29 cellular contexts compared by ENCODE assay signal in the genomic region with DNA sequence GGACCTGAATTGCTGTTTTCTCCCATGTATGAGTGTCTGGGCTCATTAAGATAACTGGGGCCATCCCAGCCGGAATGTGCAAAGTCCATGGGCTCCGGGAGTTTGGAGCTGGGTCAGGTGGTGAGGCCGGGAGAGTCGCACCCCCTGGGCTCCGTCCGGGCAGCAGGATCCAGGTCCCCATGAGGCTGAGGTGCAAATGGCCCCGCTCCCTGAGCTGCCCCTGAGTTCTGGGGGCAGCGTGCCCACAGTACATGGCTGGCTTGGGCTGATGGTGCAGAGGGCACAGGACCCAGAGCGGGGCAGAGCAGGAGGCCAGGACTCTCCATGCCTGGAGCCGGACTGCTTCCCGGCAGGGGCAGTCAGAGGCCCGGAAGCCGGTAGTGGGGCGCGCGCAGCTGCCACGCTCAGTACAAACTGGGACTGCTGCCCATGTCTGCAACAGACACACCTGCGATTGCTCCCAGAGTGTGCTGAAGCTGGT.
DNase-seq lines count a peak whose midpoint lies in the region; ATAC-seq and TF ChIP-seq lines count a peak whose summit lies in the region.
"Had no signal": no experiment of that assay in that cellular context is flagged by ENCODE, and none has a peak within 500 bp of the region (broad histone marks: within the 10 kb centered on the region; RNA-seq: fewer than 3 reads in every experiment).

No MANE protein-coding gene starts in this region.

- H3K56ac ChIP-seq in H9 (ENCODE audit: insufficient read length, low read depth, low read length) = no peak overlapping the region

- H3K14ac ChIP-seq in H9 (ENCODE audit: insufficient read depth, low read length) = no peak overlapping the region

- H4K91ac ChIP-seq in H9 (ENCODE audit: insufficient read length, low read depth, low read length) = no peak overlapping the region

- H3K4me1 ChIP-seq in H9 (ENCODE audit: insufficient read depth, low read length) = no peaks in the 10 kb centered on the region; the same call in 1 of the 2 replicates
- H3K4me1 ChIP-seq in ascending aorta = peaks cover 5 to 29% of the 10 kb centered on the region in 2 donors
- peaks cover 18% of the 10 kb centered on the region for H3K4me1 ChIP-seq in hepatocyte (ENCODE audit: insufficient read depth)
- peaks cover 17% of the 10 kb centered on the region for H3K4me1 ChIP-seq in rectal smooth muscle tissue (ENCODE audit: control insufficient read depth, insufficient read depth, low read length)
- peaks cover 14 to 69% of the 10 kb centered on the region in 2 experiments for H3K4me1 ChIP-seq in SK-N-SH (ENCODE audit: control insufficient read depth in 1 of 2, insufficient read depth in 2 of 2, low read depth in 1 of 2, low read length in 1 of 2)

- H3K23ac ChIP-seq in H9 (ENCODE audit: insufficient read length, low read depth, low read length) = no peak overlapping the region

- H3K9me2 ChIP-seq in hepatocyte (replicated peaks; ENCODE audit: insufficient read depth) (no peaks in the 10 kb centered on the region), SK-N-SH (no peaks in the 10 kb centered on the region)

- no peaks in the 10 kb centered on the region for H3K23me2 ChIP-seq in H9 (ENCODE audit: insufficient read length, low read depth, low read length, poor library complexity, severe bottlenecking)

- H3K36me3 Mint-ChIP-seq in H9 (ENCODE audit: insufficient read depth in 1 of 3, low read depth in 3 of 3) = peaks cover 6 to 17% (median 13%) of the 10 kb centered on the region in 3 experiments
- H3K36me3 Mint-ChIP-seq in activated T-helper 1 cell treated with anti-CD3 and anti-CD28 coated beads, Interleukin-12 subunit alpha, Interleukin-12 subunit beta, Interleukin-2, Interleukin-4 antibody, amounts not matched to agents 30 ng/mL and 10 ng/mL and 1 ng/mL, durations not matched to agents 14 hours and 24 hours and 36 hours (ENCODE audit: low read depth) = peaks cover 14% of the 10 kb centered on the region

- H3K79me2 ChIP-seq in H9 (ENCODE audit: insufficient read depth, low read length) (no peaks in the 10 kb centered on the region), hepatocyte (peaks cover 4% of the 10 kb centered on the region), SK-N-SH (ENCODE audit: insufficient read depth) (no peaks in the 10 kb centered on the region)

- TF ChIP-seq EP300 in SK-N-SH (IDR thresholded peaks at IDR 0.05; ENCODE audit: borderline replicate concordance in 1 of 2, low read depth in 1 of 2, low read length in 1 of 2) = no peak

- no peak overlapping the region for H3T11ph ChIP-seq in H9 (ENCODE audit: low read length)

- peak overlapping the region in 2 of 3 experiments; percentile 40 to 57; a peak in 3 of 7 replicates for H3K27ac Mint-ChIP-seq in H9
- no peak overlapping the region for H3K27ac Mint-ChIP-seq in activated T-helper 1 cell treated with anti-CD3 and anti-CD28 coated beads, Interleukin-12 subunit alpha, Interleukin-12 subunit beta, Interleukin-2, Interleukin-4 antibody, amounts not matched to agents 30 ng/mL and 10 ng/mL and 1 ng/mL, durations not matched to agents 14 hours and 24 hours and 36 hours
- H3K27ac Mint-ChIP-seq: activated B cell treated with CpG ODN at 0.5 μM for 24 hours; activated CD4-positive, alpha-beta T cell treated with anti-CD3 and anti-CD28 coated beads, Interleukin-2, amount 10 ng/mL, durations not matched to agents 7 days and 5 days; B cell; CD4-positive, alpha-beta memory T cell; nephron progenitor cell had no signal

- H2AK5ac ChIP-seq in H9 (ENCODE audit: insufficient read length, low read length) = no peak overlapping the region

- H3K4me3 ChIP-seq in ascending aorta (no peak overlapping the region), hepatocyte (no peak overlapping the region), rectal smooth muscle tissue (ENCODE audit: low read length) (no peak overlapping the region), SK-N-SH (ENCODE audit: low read depth in 2 of 2, low read length in 1 of 2) (no peak overlapping the region)
- H3K4me3 ChIP-seq: esophagus muscularis mucosa, heart right ventricle, ovary, stomach, transverse colon had no signal

- H3K4me1 Mint-ChIP-seq in H9 = peaks cover 6 to 15% of the 10 kb centered on the region in 2 experiments
- no peaks in the 10 kb centered on the region for H3K4me1 Mint-ChIP-seq in activated T-helper 1 cell treated with anti-CD3 and anti-CD28 coated beads, Interleukin-12 subunit alpha, Interleukin-12 subunit beta, Interleukin-2, Interleukin-4 antibody, amounts not matched to agents 30 ng/mL and 10 ng/mL and 1 ng/mL, durations not matched to agents 14 hours and 24 hours and 36 hours (ENCODE audit: low read depth)
- H3K4me1 Mint-ChIP-seq: activated B cell treated with CpG ODN at 0.5 μM for 24 hours; activated CD4-positive, alpha-beta T cell treated with anti-CD3 and anti-CD28 coated beads, Interleukin-2, amount 10 ng/mL, durations not matched to agents 7 days and 5 days; B cell; CD4-positive, alpha-beta memory T cell; central memory CD8-positive, alpha-beta T cell had no signal

- no peaks in the 10 kb centered on the region for H3K27me3 Mint-ChIP-seq in H9 (ENCODE audit: low read depth)
- no peaks in the 10 kb centered on the region for H3K27me3 Mint-ChIP-seq in activated T-helper 1 cell treated with anti-CD3 and anti-CD28 coated beads, Interleukin-12 subunit alpha, Interleukin-12 subunit beta, Interleukin-2, Interleukin-4 antibody, amounts not matched to agents 30 ng/mL and 10 ng/mL and 1 ng/mL, durations not matched to agents 14 hours and 24 hours and 36 hours (ENCODE audit: insufficient read depth)
- H3K27me3 Mint-ChIP-seq: activated B cell treated with CpG ODN at 0.5 μM for 24 hours; activated CD4-positive, alpha-beta T cell treated with anti-CD3 and anti-CD28 coated beads, Interleukin-2, amount 10 ng/mL, durations not matched to agents 7 days and 5 days; B cell; CD4-positive, alpha-beta memory T cell; central memory CD8-positive, alpha-beta T cell had no signal

- H3K9ac ChIP-seq in H9 (ENCODE audit: extremely low read depth, insufficient read length, low read length) = no peak overlapping the region
- no peak overlapping the region for H3K9ac ChIP-seq in rectal smooth muscle tissue (ENCODE audit: low read length)
- no peak overlapping the region for H3K9ac ChIP-seq in SK-N-SH

- H3K9me3 ChIP-seq in H9 (ENCODE audit: control insufficient read depth, low read depth, low read length) (peaks cover under 1% of the 10 kb centered on the region), ascending aorta (peaks cover 1 to 4% of the 10 kb centered on the region in 2 donors), hepatocyte (ENCODE audit: low read depth) (peaks cover 5% of the 10 kb centered on the region), SK-N-SH (no peaks in the 10 kb centered on the region)
- H3K9me3 ChIP-seq: ovary had no signal

- no peak overlapping the region for H2BK5ac ChIP-seq in H9 (ENCODE audit: insufficient read length, low read length)

- H3K4me3 Mint-ChIP-seq in H9 = no peak overlapping the region
- no peak overlapping the region for H3K4me3 Mint-ChIP-seq in activated T-helper 1 cell treated with anti-CD3 and anti-CD28 coated beads, Interleukin-12 subunit alpha, Interleukin-12 subunit beta, Interleukin-2, Interleukin-4 antibody, amounts not matched to agents 30 ng/mL and 10 ng/mL and 1 ng/mL, durations not matched to agents 14 hours and 24 hours and 36 hours
- H3K4me3 Mint-ChIP-seq: activated B cell treated with CpG ODN at 0.5 μM for 24 hours; activated CD4-positive, alpha-beta T cell treated with anti-CD3 and anti-CD28 coated beads, Interleukin-2, amount 10 ng/mL, durations not matched to agents 7 days and 5 days; B cell; CD4-positive, alpha-beta memory T cell; central memory CD8-positive, alpha-beta T cell; nephron progenitor cell had no signal

- H3K4ac ChIP-seq in H9 (ENCODE audit: low read depth, low read length) = no peak overlapping the region

- WGBS in H9 (ENCODE audit: extremely low coverage, insufficient read length, low lambda C conversion rate) = no CpG with 5 or more reads among the region's 18 CpGs
- WGBS in hepatocyte (ENCODE audit: low lambda C conversion rate, missing lambda C conversion rate) = 88% methylated on average over 18 of the region's 18 CpGs
- 93% methylated on average over 6 of the region's 18 CpGs for WGBS in SK-N-SH (ENCODE audit: low lambda C conversion rate)

- H2AFZ ChIP-seq in H9 (ENCODE audit: low read length) (no peak overlapping the region), hepatocyte (no peak overlapping the region), SK-N-SH (ENCODE audit: low read depth) (no peak overlapping the region)

- H3K4me2 ChIP-seq in H9 (ENCODE audit: insufficient read depth, insufficient read length, low read length) (no peak overlapping the region), hepatocyte (peak overlapping the region; percentile 58), SK-N-SH (no peak overlapping the region)

- H3F3A ChIP-seq in SK-N-SH (replicated peaks; ENCODE audit: insufficient read depth) = no peaks in the 10 kb centered on the region

- no peak for ATAC-seq in HG03565 (IDR thresholded peaks at IDR 0.05; ENCODE audit: unreplicated experiment)

- H3K18ac ChIP-seq in H9 (ENCODE audit: insufficient read length, low read depth, low read length) = no peak overlapping the region

- H3K27ac ChIP-seq in H9 (ENCODE audit: insufficient read length, low read depth, low read length) (no peak overlapping the region), ascending aorta (peak overlapping the region; percentile 58 to 72), hepatocyte (peak overlapping the region; percentile 43), rectal smooth muscle tissue (ENCODE audit: low read depth, low read length) (peak overlapping the region; percentile 27), SK-N-SH (ENCODE audit: low read depth in 2 of 2, low read length in 1 of 2) (no peak overlapping the region)
- H3K27ac ChIP-seq: esophagus muscularis mucosa, ovary had no signal

- no peak overlapping the region for H2BK20ac ChIP-seq in H9 (ENCODE audit: low read depth, low read length, poor library complexity, severe bottlenecking)

- no peak overlapping the region for H2BK120ac ChIP-seq in H9 (ENCODE audit: low read depth, low read length, poor library complexity, severe bottlenecking)

- no peak overlapping the region for H4K5ac ChIP-seq in H9 (ENCODE audit: insufficient read length, low read depth, low read length)

- H3K36me3 ChIP-seq in ascending aorta (peaks cover 9 to 12% of the 10 kb centered on the region in 2 donors), hepatocyte (replicated peaks; ENCODE audit: insufficient read depth, low read depth) (no peaks in the 10 kb centered on the region), rectal smooth muscle tissue (ENCODE audit: control insufficient read depth, insufficient read depth, low read length) (peaks cover 3% of the 10 kb centered on the region), SK-N-SH (replicated peaks in 1 of 2; ENCODE audit: control insufficient read depth in 1 of 2, insufficient read depth in 2 of 2, low read length in 1 of 2) (peaks cover 4 to 8% of the 10 kb centered on the region in 2 experiments)
- H3K36me3 ChIP-seq: ovary had no signal

- TF ChIP-seq RAD21 in SK-N-SH (IDR thresholded peaks at IDR 0.05; ENCODE audit: low read length) = no peak

- DNase-seq in H9 = no peak
- no peak for DNase-seq in ascending aorta (ENCODE audit: low spot score in 2 of 2)
- DNase-seq in hepatocyte (ENCODE audit: low spot score) = peak; percentile 45
- no peak for DNase-seq in activated effector memory CD4-positive, alpha-beta T cell treated with anti-CD3 and anti-CD28 coated beads, Interleukin-2, amount 50 U/mL, for 16 hours
- DNase-seq in activated T-helper 1 cell treated with anti-CD3 and anti-CD28 coated beads, Interleukin-12 subunit alpha, Interleukin-12 subunit beta, Interleukin-2, Interleukin-4 antibody, amounts not matched to agents 30 ng/mL and 10 ng/mL and 1 ng/mL, durations not matched to agents 14 hours and 24 hours and 36 hours (ENCODE audit: low spot score) = no peak
- no peak for DNase-seq in SK-N-SH
- DNase-seq: ACHN; activated B cell treated with CpG ODN at 0.5 μM for 24 hours; activated CD4-positive, alpha-beta T cell treated with anti-CD3 and anti-CD28 coated beads, Interleukin-2, amount 10 ng/mL, durations not matched to agents 7 days and 5 days; activated gamma-delta T cell; activated T-cell treated with anti-CD3 and anti-CD28 coated beads, Interleukin-2, amount 50 U/mL, for 1 hour; GOT3; heart right ventricle; Karpas-422; MV-4-11; NCI-H2107; NCI-H82; nephron progenitor cell; ovary; stimulated activated CD4-positive, alpha-beta T cell treated with anti-CD3 and anti-CD28 coated beads, Interleukin-12 subunit alpha, Interleukin-12 subunit beta, amount 100 ng/mL, for 4 hours; stimulated activated CD4-positive, alpha-beta T cell treated with anti-CD3 and anti-CD28 coated beads, Interleukin-2, amount 100 ng/mL, for 48 hours; stomach; transverse colon had no signal

- H3K79me1 ChIP-seq in H9 (ENCODE audit: insufficient read depth, low read depth, low read length, poor library complexity, severe bottlenecking) = no peaks in the 10 kb centered on the region

- H2BK15ac ChIP-seq in H9 (ENCODE audit: low read depth, low read length) = no peak overlapping the region

- CTCF ChIA-PET in SK-N-SH (lab: Yijun Ruan, JAX) = interaction anchor here (0.8 to 3.3 kb wide), 6 partner anchors 9 to 59 kb away, joined by 3 to 15 read pairs (median 3); no protein-coding TSS in a partner anchor

- H3K9me3 Mint-ChIP-seq in H9 = peaks cover 8% of the 10 kb centered on the region in 2 experiments
- peaks cover 12% of the 10 kb centered on the region for H3K9me3 Mint-ChIP-seq in activated T-helper 1 cell treated with anti-CD3 and anti-CD28 coated beads, Interleukin-12 subunit alpha, Interleukin-12 subunit beta, Interleukin-2, Interleukin-4 antibody, amounts not matched to agents 30 ng/mL and 10 ng/mL and 1 ng/mL, durations not matched to agents 14 hours and 24 hours and 36 hours

- H3K27me3 ChIP-seq in H9 (ENCODE audit: insufficient read depth, low read length) (no peaks in the 10 kb centered on the region), ascending aorta (no peaks in the 10 kb centered on the region), hepatocyte (no peaks in the 10 kb centered on the region), rectal smooth muscle tissue (ENCODE audit: control insufficient read depth, insufficient read depth, low read length) (no peaks in the 10 kb centered on the region), SK-N-SH (ENCODE audit: insufficient read depth) (no peaks in the 10 kb centered on the region)
- H3K27me3 ChIP-seq: esophagus muscularis mucosa, heart right ventricle, ovary, stomach, transverse colon had no signal

- POLR2A ChIA-PET in SK-N-SH (lab: Yijun Ruan, JAX) = no interaction called here

- TF ChIP-seq CTCF in H9 (conservative IDR thresholded peaks at IDR 0.05) = no peak
- TF ChIP-seq CTCF in ascending aorta (IDR thresholded peaks at IDR 0.05) = no peak
- TF ChIP-seq CTCF in hepatocyte (IDR thresholded peaks at IDR 0.05; ENCODE audit: poor library complexity) = no peak
- no peak for TF ChIP-seq CTCF in SK-N-SH (IDR thresholded peaks at IDR 0.05)

- H4K20me1 ChIP-seq in H9 (ENCODE audit: control insufficient read depth, insufficient read depth, insufficient read length) = no peaks in the 10 kb centered on the region
- no peaks in the 10 kb centered on the region for H4K20me1 ChIP-seq in hepatocyte (ENCODE audit: insufficient read depth, poor library complexity, severe bottlenecking)
- 0 out of 2 replicates have a peak, but pooled peaks cover 4% of the 10 kb centered on the region for H4K20me1 ChIP-seq in SK-N-SH (ENCODE audit: insufficient read depth)

- H2BK12ac ChIP-seq in H9 (ENCODE audit: insufficient read length, low read depth, low read length) = no peak overlapping the region

- intact Hi-C loops in ascending aorta (cut with DNase I) = no loop called here
- intact Hi-C loops in activated T-helper 1 cell treated with anti-CD3 and anti-CD28 coated beads, Interleukin-12 subunit alpha, Interleukin-12 subunit beta, Interleukin-2, Interleukin-4 antibody, amounts not matched to agents 30 ng/mL and 10 ng/mL and 1 ng/mL, durations not matched to agents 14 hours and 24 hours and 36 hours (cut with micrococcal nuclease) = no loop called here

- H4K8ac ChIP-seq in H9 (replicated peaks; ENCODE audit: insufficient read length, low read depth, low read length) = no peak overlapping the region

Comparison
In these comparisons a context has a peak if more than half of its experiments do, and no peak if none do; other contexts are left out.
1. H3K27ac ChIP-seq: peak in ascending aorta (2 of 2), hepatocyte (single experiment) and rectal smooth muscle tissue (single experiment); none in H9 (single experiment) and SK-N-SH (0 of 2).